ENCODE assay signal across 8 cellular contexts in the genomic region with DNA sequence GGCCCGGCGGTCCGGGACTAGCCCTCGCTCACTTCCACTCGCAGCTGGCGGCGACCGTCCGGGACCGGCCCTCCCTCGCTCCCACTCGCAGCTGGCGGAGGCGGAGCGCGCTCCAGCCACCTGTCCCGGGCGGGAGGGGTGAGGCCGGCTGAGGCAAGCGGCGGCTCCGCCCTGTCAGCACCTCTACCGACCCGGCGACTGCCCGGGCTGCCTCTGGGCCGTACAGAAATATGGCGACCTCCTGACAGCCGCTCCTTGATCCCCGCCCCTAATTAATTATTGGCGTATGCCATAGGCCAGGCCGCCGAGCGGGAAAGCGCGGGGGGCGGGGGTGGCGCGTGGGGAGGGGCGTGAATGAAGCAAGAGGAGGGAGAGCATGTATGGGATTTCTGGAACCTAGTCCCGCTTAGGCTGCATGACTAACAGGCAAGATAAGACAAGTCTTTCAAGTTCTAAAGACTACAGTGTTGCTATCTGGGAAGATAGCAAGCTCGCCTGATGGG. TPM values are rescaled to one million over a fixed set of nuclear protein-coding genes. Genes with fewer than 3 reads are reported as not detected.
DNase-seq lines count a peak whose midpoint lies in the region; ATAC-seq and TF ChIP-seq lines count a peak whose summit lies in the region.

Gene MORC4, minus strand, starts transcription at position 200 of the 503 bp plus-strand sequence. CDS start 243 bp downstream, outside the sequence.

- WGBS in hepatocyte (ENCODE audit: low lambda C conversion rate, missing lambda C conversion rate): 46% methylated on average over 27 of the region's 42 CpGs
- WGBS in aorta, 2 donors: 1 to 32% methylated on average over 42 of the region's 42 CpGs

- H3K4me2 ChIP-seq in hepatocyte: peak within 1 kb of the TSS; percentile 79

- no peaks in the 10 kb centered on the region for H3K27me3 ChIP-seq in hepatocyte
- H3K27me3 ChIP-seq in rectal smooth muscle tissue (ENCODE audit: control insufficient read depth, insufficient read depth, low read length): no peaks in the 10 kb centered on the region
- H3K27me3 ChIP-seq in aorta (ENCODE audit: control insufficient read depth in 1 of 2, insufficient read depth in 2 of 2, low read length in 1 of 2): no peaks in the 10 kb centered on the region

- CTCF ChIA-PET in HEK293 (lab: Yijun Ruan, JAX): interaction anchor here (0.6 kb wide), 2 partner anchors 95 to 228 kb away, joined by 3 read pairs; no protein-coding TSS in a partner anchor

- H3K9me2 ChIP-seq in hepatocyte (replicated peaks; ENCODE audit: insufficient read depth): no peaks in the 10 kb centered on the region

- in situ Hi-C loops in astrocyte of the spinal cord (cut with HindIII; ENCODE audit: low sequenced_read_pairs): no loop called here

- H3K4me1 ChIP-seq in HEK293 (ENCODE audit: control insufficient read depth, insufficient read depth, low read length) (no peaks in the 10 kb centered on the region), hepatocyte (ENCODE audit: insufficient read depth) (no peaks in the 10 kb centered on the region), rectal smooth muscle tissue (ENCODE audit: control insufficient read depth, insufficient read depth, low read length) (no peaks in the 10 kb centered on the region), aorta (ENCODE audit: control insufficient read depth in 1 of 2, insufficient read depth in 2 of 2, low read length in 2 of 2) (no peaks in the 10 kb centered on the region)

- peak; percentile 94 for DNase-seq in ELF-1 (ENCODE audit: low read depth, low spot score)
- peak; percentile 23 for DNase-seq in NCI-H1417 treated with DMSO at 0.1 percent for 48 hours (lab: John Stamatoyannopoulos, UW)
- peak; percentile 53 for DNase-seq in T-helper 22 cell (ENCODE audit: low read depth)
- DNase-seq in astrocyte of the spinal cord (ENCODE audit: low read depth, low spot score): peak; percentile 79
- peak; percentile 85 for DNase-seq in hepatocyte (ENCODE audit: low spot score)
- DNase-seq in aorta: peak; percentile 87 to 93

- H3K9me3 ChIP-seq in HEK293 (ENCODE audit: control insufficient read depth, insufficient read depth, low read depth, low read length) (no peaks in the 10 kb centered on the region), hepatocyte (ENCODE audit: low read depth) (no peaks in the 10 kb centered on the region), aorta (ENCODE audit: control insufficient read depth, low read length) (no peaks in the 10 kb centered on the region)

- H3K36me3 ChIP-seq in HEK293 (ENCODE audit: control insufficient read depth in 2 of 2, insufficient read depth in 1 of 2, low read length in 2 of 2): peaks cover 0 to 6% of the 10 kb centered on the region in 2 experiments; a peak in 1 of 3 replicates
- H3K36me3 ChIP-seq in hepatocyte (replicated peaks; ENCODE audit: insufficient read depth, low read depth): no peaks in the 10 kb centered on the region
- no peaks in the 10 kb centered on the region for H3K36me3 ChIP-seq in rectal smooth muscle tissue (ENCODE audit: control insufficient read depth, insufficient read depth, low read length)
- no peaks in the 10 kb centered on the region for H3K36me3 ChIP-seq in aorta (ENCODE audit: control insufficient read depth in 1 of 2, insufficient read depth in 2 of 2, low read length in 1 of 2)

- H3K27ac ChIP-seq in HEK293 (ENCODE audit: extremely low read depth, low read depth, low read length): peak within 1 kb of the TSS; percentile 69; the same call in 1 of the 2 replicates
- peak within 1 kb of the TSS; percentile 80 for H3K27ac ChIP-seq in hepatocyte
- H3K27ac ChIP-seq in rectal smooth muscle tissue (ENCODE audit: low read depth, low read length): peak within 1 kb of the TSS; percentile 52
- peak within 1 kb of the TSS in 1 of 2 donors; percentile 36 for H3K27ac ChIP-seq in aorta (ENCODE audit: low read depth in 1 of 2, low read length in 2 of 2)

- intact Hi-C loops in aorta (cut with DNase I): no loop called here

- POLR2A ChIA-PET in HEK293 (lab: Yijun Ruan, JAX): interaction anchor here (1.0 kb wide), 1 partner anchor 11 kb away, joined by 4 read pairs; no protein-coding TSS in a partner anchor

- H3K9ac ChIP-seq in rectal smooth muscle tissue (ENCODE audit: low read length): no peak within 1 kb of the TSS

- H3K79me2 ChIP-seq in hepatocyte: peaks cover 17% of the 10 kb centered on the region

- H4K20me1 ChIP-seq in hepatocyte (ENCODE audit: insufficient read depth, poor library complexity, severe bottlenecking): no peaks in the 10 kb centered on the region

- peak; percentile 91 for ATAC-seq in aorta (ENCODE audit: low FRiP score)

- TF ChIP-seq CTCF in HEK293 (tag by site-specific recombination; IDR thresholded peaks at IDR 0.05) (no peak), astrocyte of the spinal cord (IDR thresholded peaks at IDR 0.05; ENCODE audit: low read depth, low read length) (no peak), hepatocyte (IDR thresholded peaks at IDR 0.05; ENCODE audit: poor library complexity) (no peak)

- H2AFZ ChIP-seq in hepatocyte: peak within 1 kb of the TSS; percentile 33

- H3K4me3 ChIP-seq in HEK293 (ENCODE audit: low read depth, low read length) (peak within 1 kb of the TSS; percentile 62), astrocyte of the spinal cord (ENCODE audit: low read depth, low read length) (peak within 1 kb of the TSS; percentile 51), hepatocyte (peak within 1 kb of the TSS; percentile 71), rectal smooth muscle tissue (ENCODE audit: low read length) (peak within 1 kb of the TSS; percentile 56), aorta (ENCODE audit: low read length in 2 of 2) (peak within 1 kb of the TSS; percentile 79 to 92)

TF ChIP-seq in HEK293, 187 proteins besides CTCF, POLR2A, EP300 and RAD21 (continues in another document):
- TF ChIP-seq ZNF266 (tag by site-specific recombination; IDR thresholded peaks at IDR 0.05; ENCODE audit: low read depth) (no peak), ZNF354C (tag by site-specific recombination; IDR thresholded peaks at IDR 0.05; ENCODE audit: borderline replicate concordance, low read depth) (no peak), ZNF366 (tag by site-specific recombination; conservative IDR thresholded peaks at IDR 0.05) (no peak), ZNF335 (tag by site-specific recombination; conservative IDR thresholded peaks at IDR 0.05) (peak; percentile 18; the same call in 1 of the 2 replicates), KLF10 (tag by site-specific recombination; IDR thresholded peaks at IDR 0.05) (no peak), ZNF792 (tag by site-specific recombination; IDR thresholded peaks at IDR 0.05) (no peak), AEBP2 (tag by site-specific recombination; IDR thresholded peaks at IDR 0.05; ENCODE audit: borderline replicate concordance) (no peak), ZFP41 (tag by site-specific recombination; IDR thresholded peaks at IDR 0.05; ENCODE audit: borderline replicate concordance) (no peak), SCRT1 (tag by site-specific recombination; IDR thresholded peaks at IDR 0.05; ENCODE audit: borderline replicate concordance) (no peak), HOXD13 (CRISPR knock-in tag; IDR thresholded peaks at IDR 0.05; ENCODE audit: borderline replicate concordance) (no peak), ZNF112 (tag by site-specific recombination; IDR thresholded peaks at IDR 0.05) (no peak), ZBTB1 (tag by site-specific recombination; IDR thresholded peaks at IDR 0.05) (no peak), ZNF544 (tag by site-specific recombination; IDR thresholded peaks at IDR 0.05) (no peak)
- TF ChIP-seq, protein P1, sequence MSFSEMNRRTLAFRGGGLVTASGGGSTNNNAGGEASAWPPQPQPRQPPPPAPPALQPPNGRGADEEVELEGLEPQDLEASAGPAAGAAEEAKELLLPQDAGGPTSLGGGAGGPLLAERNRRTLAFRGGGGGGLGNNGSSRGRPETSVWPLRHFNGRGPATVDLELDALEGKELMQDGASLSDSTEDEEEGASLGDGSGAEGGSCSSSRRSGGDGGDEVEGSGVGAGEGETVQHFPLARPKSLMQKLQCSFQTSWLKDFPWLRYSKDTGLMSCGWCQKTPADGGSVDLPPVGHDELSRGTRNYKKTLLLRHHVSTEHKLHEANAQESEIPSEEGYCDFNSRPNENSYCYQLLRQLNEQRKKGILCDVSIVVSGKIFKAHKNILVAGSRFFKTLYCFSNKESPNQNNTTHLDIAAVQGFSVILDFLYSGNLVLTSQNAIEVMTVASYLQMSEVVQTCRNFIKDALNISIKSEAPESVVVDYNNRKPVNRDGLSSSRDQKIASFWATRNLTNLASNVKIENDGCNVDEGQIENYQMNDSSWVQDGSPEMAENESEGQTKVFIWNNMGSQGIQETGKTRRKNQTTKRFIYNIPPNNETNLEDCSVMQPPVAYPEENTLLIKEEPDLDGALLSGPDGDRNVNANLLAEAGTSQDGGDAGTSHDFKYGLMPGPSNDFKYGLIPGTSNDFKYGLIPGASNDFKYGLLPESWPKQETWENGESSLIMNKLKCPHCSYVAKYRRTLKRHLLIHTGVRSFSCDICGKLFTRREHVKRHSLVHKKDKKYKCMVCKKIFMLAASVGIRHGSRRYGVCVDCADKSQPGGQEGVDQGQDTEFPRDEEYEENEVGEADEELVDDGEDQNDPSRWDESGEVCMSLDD (tag by site-specific recombination; IDR thresholded peaks at IDR 0.05): no peak
- TF ChIP-seq, protein P2, sequence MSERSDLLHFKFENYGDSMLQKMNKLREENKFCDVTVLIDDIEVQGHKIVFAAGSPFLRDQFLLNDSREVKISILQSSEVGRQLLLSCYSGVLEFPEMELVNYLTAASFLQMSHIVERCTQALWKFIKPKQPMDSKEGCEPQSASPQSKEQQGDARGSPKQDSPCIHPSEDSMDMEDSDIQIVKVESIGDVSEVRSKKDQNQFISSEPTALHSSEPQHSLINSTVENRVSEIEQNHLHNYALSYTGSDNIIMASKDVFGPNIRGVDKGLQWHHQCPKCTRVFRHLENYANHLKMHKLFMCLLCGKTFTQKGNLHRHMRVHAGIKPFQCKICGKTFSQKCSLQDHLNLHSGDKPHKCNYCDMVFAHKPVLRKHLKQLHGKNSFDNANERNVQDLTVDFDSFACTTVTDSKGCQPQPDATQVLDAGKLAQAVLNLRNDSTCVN (tag by site-specific recombination; optimal IDR thresholded peaks at IDR 0.05): peak; percentile 65

RNA-seq across cellular contexts. Expression of gene MORC4, which starts in this region (rescaled TPM):
- total RNA-seq in hepatocyte (31.2 and 35.7 TPM in 2 replicates), aorta (10 to 100 TPM; 16.7 to 17.0 TPM)
- polyA plus RNA-seq in hepatocyte (25.7 and 27.7 TPM in 2 replicates), aorta (1 to 10 TPM; 8.0 to 9.6 TPM)

Comparison
In these comparisons a context has a peak if more than half of its experiments do, and no peak if none do; other contexts are left out.
1. DNase-seq: peak in every context shown above with its lines; median percentile 94 in ELF-1; 90 in aorta; 85 in hepatocyte; 79 in astrocyte of the spinal cord; 53 in T-helper 22 cell; 23 in NCI-H1417 treated with DMSO at 0.1 percent for 48 hours.